7 cellular contexts compared by ENCODE assay signal in the genomic region with DNA sequence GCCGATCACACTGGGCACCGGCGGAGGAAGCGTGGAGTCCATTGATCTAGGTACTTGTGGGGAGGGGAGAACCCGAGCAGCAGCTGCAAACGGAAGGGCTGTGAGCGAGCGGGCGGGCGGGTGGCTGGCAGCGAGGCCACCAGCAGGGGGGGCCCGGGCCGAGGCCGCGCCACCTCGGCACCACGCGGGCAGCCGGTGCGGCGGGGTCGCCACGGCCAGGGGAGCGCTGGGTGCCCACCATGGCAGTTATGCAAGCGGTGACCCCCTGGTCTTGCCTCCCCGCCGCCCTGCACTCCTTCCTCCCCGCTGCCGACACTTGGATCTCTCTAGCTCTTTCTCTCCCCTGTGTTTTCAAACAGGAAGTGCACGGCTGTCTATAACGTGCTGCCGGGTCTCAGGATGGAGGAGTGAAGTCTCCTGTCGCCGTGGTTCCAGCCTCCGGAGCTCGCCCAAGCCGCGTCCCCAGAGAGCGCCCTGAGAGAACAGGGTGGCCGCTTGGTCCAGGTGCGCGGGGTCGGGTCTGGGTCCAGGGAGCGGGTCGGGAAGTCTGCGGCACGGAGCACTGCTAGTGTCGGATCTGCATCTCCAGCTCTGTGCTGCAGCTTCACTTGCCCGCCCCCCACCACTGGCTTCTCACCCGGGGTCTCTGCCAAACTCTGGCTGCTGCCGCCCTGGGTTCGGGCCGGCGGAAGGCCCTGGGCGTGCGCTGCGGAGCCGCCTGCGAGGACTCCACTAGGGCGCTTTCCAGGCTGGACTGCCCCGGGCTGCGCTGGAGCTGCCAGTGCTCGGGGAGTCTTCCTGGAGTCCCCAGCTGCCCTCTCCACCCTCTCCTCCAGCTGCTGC. TPM values are rescaled to one million over a fixed set of nuclear protein-coding genes. Genes with fewer than 3 reads are reported as not detected.
DNase-seq lines count a peak whose midpoint lies in the region; ATAC-seq, FAIRE-seq and TF ChIP-seq lines count a peak whose summit lies in the region.

No MANE protein-coding gene starts in this region.

- H3K9ac ChIP-seq in kidney (ENCODE audit: low read length in 2 of 2) = peak overlapping the region; percentile 37 to 57

- DNase-seq in NCI-H146 (lab: John Stamatoyannopoulos, UW) (peak; percentile 75), WERI-Rb-1 (peak; percentile 75), bronchial epithelial cell (ENCODE audit: low read depth) (peak; percentile 35), kidney (peak; percentile 89)
- DNase-seq in stimulated activated CD4-positive, alpha-beta T cell treated with anti-CD3 and anti-CD28 coated beads, Interleukin-1b, Interleukin-23, amount 100 ng/mL, for 1 hour (ENCODE audit: low read depth in 2 of 2) = peak; percentile 44 to 58

- H3K27ac ChIP-seq in WERI-Rb-1 (peak overlapping the region; percentile 18), kidney (ENCODE audit: low read depth in 2 of 2, low read length in 2 of 2) (peak overlapping the region; percentile 36 to 52)

- FAIRE-seq in bronchial epithelial cell (lab: Jason Lieb, UNC) = no peak
- FAIRE-seq in kidney (lab: Jason Lieb, UNC) = no peak

- H3K9me3 ChIP-seq in WERI-Rb-1 (ENCODE audit: severe bottlenecking) (no peaks in the 10 kb centered on the region), kidney (ENCODE audit: control insufficient read depth in 1 of 2, low read length in 2 of 2) (no peaks in the 10 kb centered on the region)

- H3K4me1 ChIP-seq in kidney (ENCODE audit: control insufficient read depth in 1 of 2, insufficient read depth in 1 of 2, low read depth in 1 of 2, low read length in 2 of 2) = peaks cover 11 to 25% of the 10 kb centered on the region in 2 donors

- H3K27me3 ChIP-seq in WERI-Rb-1 (ENCODE audit: insufficient read depth, low read depth, severe bottlenecking) = no peaks in the 10 kb centered on the region
- no peaks in the 10 kb centered on the region for H3K27me3 ChIP-seq in bronchial epithelial cell (ENCODE audit: control insufficient read depth, insufficient read depth, low read length)

- ATAC-seq in GM18499 (IDR thresholded peaks at IDR 0.05; ENCODE audit: insufficient read depth, unreplicated experiment) (peak; percentile 52), HG02678 (IDR thresholded peaks at IDR 0.05; ENCODE audit: unreplicated experiment) (peak; percentile 84)

- H3K4me3 ChIP-seq in WERI-Rb-1 (ENCODE audit: low read depth, low read length) = peak overlapping the region; percentile 64
- peak overlapping the region; percentile 62 for H3K4me3 ChIP-seq in bronchial epithelial cell (ENCODE audit: low read depth, low read length)
- peak overlapping the region; percentile 59 to 69 for H3K4me3 ChIP-seq in kidney (ENCODE audit: low read length in 2 of 2)

- intact Hi-C loops in kidney (cut with DNase I) = no loop called here

- H3K36me3 ChIP-seq in WERI-Rb-1 (peaks cover 9% of the 10 kb centered on the region), bronchial epithelial cell (ENCODE audit: control insufficient read depth, insufficient read depth, low read length) (peaks cover 1% of the 10 kb centered on the region), kidney (ENCODE audit: control insufficient read depth in 1 of 2, insufficient read depth in 2 of 2, low read length in 2 of 2) (no peaks in the 10 kb centered on the region)

- TF ChIP-seq CTCF in WERI-Rb-1 (IDR thresholded peaks at IDR 0.05; ENCODE audit: low read depth, low read length) (peak; percentile 56), bronchial epithelial cell (IDR thresholded peaks at IDR 0.05; ENCODE audit: insufficient read depth, low read length, severe bottlenecking) (peak; percentile 52), kidney (IDR thresholded peaks at IDR 0.05; ENCODE audit: borderline replicate concordance, extremely low read depth, insufficient read depth) (peak; percentile 51)

RNA-seq across cellular contexts. Expression of a gene that starts 22.7 kb away (rescaled TPM):
- total RNA-seq in bronchial epithelial cell (35.8 and 36.6 TPM in 2 replicates), kidney (36.6 TPM)
- 16.3 TPM for polyA plus RNA-seq in kidney (ENCODE audit: insufficient read depth, low read depth, low replicate concordance)

Comparison
In these comparisons a context has a peak if more than half of its experiments do, and no peak if none do; other contexts are left out.
1. Peak in every context shown above with its lines: DNase-seq, ATAC-seq, H3K4me3 ChIP-seq and H3K27ac ChIP-seq.
2. DNase-seq: peak in every context shown above with its lines; median percentile 89 in kidney; 75 in NCI-H146; 75 in WERI-Rb-1; 51 in stimulated activated CD4-positive, alpha-beta T cell treated with anti-CD3 and anti-CD28 coated beads, Interleukin-1b, Interleukin-23, amount 100 ng/mL, for 1 hour; 35 in bronchial epithelial cell.